ENCODE assay signal across 4 cellular contexts in genomic region chr20:59557733-59558529, GRCh38. TPM values are rescaled to one million over a fixed set of nuclear protein-coding genes. Genes with fewer than 3 reads are reported as not detected.
"Had no signal": no experiment of that assay in that cellular context is flagged by ENCODE, and none has a peak within 500 bp of the region (broad histone marks: within the 10 kb centered on the region; RNA-seq: fewer than 3 reads in every experiment).

No MANE protein-coding gene starts in this region.

RNA-seq across cellular contexts. Expression of gene PHACTR3, which starts 46.4 kb away (rescaled TPM):
- total RNA-seq: K562, M059J, SJSA1 had no signal
- polyA plus RNA-seq: IgD-negative memory B cell, K562 had no signal
